ENCODE assay signal across 1 cellular context in genomic region chr7:135664046-135664589, GRCh38.
TF ChIP-seq lines count a peak whose summit lies in the region.

No MANE protein-coding gene starts in this region.

TF ChIP-seq in K562, 482 proteins besides CTCF, POLR2A, EP300 and RAD21 (continued from another document and continues in another):
- no peak for TF ChIP-seq ZBTB40 (IDR thresholded peaks at IDR 0.05)
- no peak for TF ChIP-seq ZBTB40 (CRISPR knock-in tag; IDR thresholded peaks at IDR 0.05)
- TF ChIP-seq LEF1 (IDR thresholded peaks at IDR 0.05) = peak; percentile 94
- no peak for TF ChIP-seq PRPF4 (IDR thresholded peaks at IDR 0.05; ENCODE audit: insufficient read depth, low read depth, low read length, poor library complexity, severe bottlenecking)
- TF ChIP-seq CHD7 (IDR thresholded peaks at IDR 0.05; ENCODE audit: low read depth, low read length) = no peak
- TF ChIP-seq ZFP91 (CRISPR knock-in tag; IDR thresholded peaks at IDR 0.05) = no peak
- TF ChIP-seq MNT (conservative IDR thresholded peaks at IDR 0.05) = peak in 1 of 2 experiments; percentile 66; a peak in 2 of 4 replicates
- peak; percentile 64 for TF ChIP-seq TAF9B (IDR thresholded peaks at IDR 0.05; ENCODE audit: partially characterized antibody)
- TF ChIP-seq RBM22 (IDR thresholded peaks at IDR 0.05; ENCODE audit: low read depth, low read length, poor library complexity, severe bottlenecking) = no peak
- TF ChIP-seq NCOA4 (IDR thresholded peaks at IDR 0.05; ENCODE audit: partially characterized antibody) = peak; percentile 72
- peak in 1 of 2 experiments; percentile 79; a peak in 2 of 4 replicates for TF ChIP-seq RCOR1 (IDR thresholded peaks at IDR 0.05; ENCODE audit: borderline replicate concordance in 1 of 2, low read depth in 2 of 2, low read length in 2 of 2)
- TF ChIP-seq TOE1 (IDR thresholded peaks at IDR 0.05; ENCODE audit: borderline replicate concordance) = peak; percentile 26; the same call in 1 of the 2 replicates
- no peak for TF ChIP-seq TOE1 (CRISPR knock-in tag; IDR thresholded peaks at IDR 0.05; ENCODE audit: borderline replicate concordance, low read depth)
- TF ChIP-seq FIP1L1 (IDR thresholded peaks at IDR 0.05; ENCODE audit: low read depth, low read length, poor library complexity, severe bottlenecking) = no peak
- no peak for TF ChIP-seq WHSC1 (IDR thresholded peaks at IDR 0.05; ENCODE audit: low read length)
- TF ChIP-seq NCOR1 (IDR thresholded peaks at IDR 0.05) = peak; percentile 95
- TF ChIP-seq ZNF79 (CRISPR knock-in tag; IDR thresholded peaks at IDR 0.05; ENCODE audit: low read depth) = no peak
- TF ChIP-seq DIDO1 (tag; IDR thresholded peaks at IDR 0.05; ENCODE audit: low read depth) = no peak
- TF ChIP-seq FOXM1 (IDR thresholded peaks at IDR 0.05; ENCODE audit: low read depth) = peak; percentile 87
- no peak for TF ChIP-seq FOXM1 (CRISPR knock-in tag; IDR thresholded peaks at IDR 0.05; ENCODE audit: low read depth)
- peak; percentile 85; the same call in 1 of the 2 replicates for TF ChIP-seq NCOA1 (IDR thresholded peaks at IDR 0.05; ENCODE audit: low read depth)
- TF ChIP-seq SREBF2 (CRISPR knock-in tag; IDR thresholded peaks at IDR 0.05) = no peak
- no peak for TF ChIP-seq RBM15 (IDR thresholded peaks at IDR 0.05; ENCODE audit: insufficient read depth, low read length)
- TF ChIP-seq ZNF384 (IDR thresholded peaks at IDR 0.05; ENCODE audit: low read depth, low read length) = peak; percentile 83
- TF ChIP-seq BCLAF1 (IDR thresholded peaks at IDR 0.05; ENCODE audit: borderline replicate concordance in 1 of 2, control insufficient read depth in 1 of 2, low read depth in 2 of 2, low read length in 1 of 2) = peak in 1 of 2 experiments; percentile 76; a peak in 1 of 4 replicates
- TF ChIP-seq CREB1 (IDR thresholded peaks at IDR 0.05) = peak; percentile 70; the same call in 1 of the 2 replicates
- no peak for TF ChIP-seq CREB1 (CRISPR knock-in tag; IDR thresholded peaks at IDR 0.05)
